In genomic region chr12:71566655-71567054, GRCh38 we compare ENCODE assay signal across 1 cellular context.
A peak's percentile ranks its signal among the peaks of the same experiment; 100 is the strongest.
TF ChIP-seq lines count a peak whose summit lies in the region.

No MANE protein-coding gene starts in this region.

TF ChIP-seq in SK-N-SH, 30 proteins besides CTCF, POLR2A, EP300 and RAD21 (continued from another document):
- TF ChIP-seq PBX3 (IDR thresholded peaks at IDR 0.05) (peak; percentile 45; the same call in 1 of the 2 replicates), RCOR1 (IDR thresholded peaks at IDR 0.05; ENCODE audit: low read length) (0 out of 2 replicates have a peak, but pooled peaks have one; percentile 39), FOXJ3 (CRISPR knock-in tag; IDR thresholded peaks at IDR 0.05) (no peak)
